In the genomic region with DNA sequence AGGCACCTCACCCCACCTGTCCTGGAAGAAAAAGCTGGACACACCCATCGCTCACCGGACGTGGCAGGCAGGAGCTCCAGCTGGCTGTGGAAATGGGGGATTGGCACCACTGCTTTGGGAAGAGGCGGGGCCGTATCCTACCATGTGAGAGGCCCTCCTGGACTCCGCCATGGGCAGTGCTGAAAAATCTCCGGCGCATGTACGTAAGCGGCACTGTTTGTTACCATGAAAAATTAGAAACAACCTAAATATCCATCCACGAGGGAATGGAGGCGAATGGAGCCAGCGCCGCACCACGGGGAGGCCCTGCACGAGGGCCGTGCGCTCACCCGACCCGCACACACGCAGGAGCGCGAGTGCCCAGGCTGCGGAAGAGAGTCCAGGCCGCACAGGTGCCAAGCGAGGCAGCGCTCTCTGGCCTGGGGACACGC, we compare ENCODE assay signal across 19 cellular contexts. TPM values are rescaled to one million over a fixed set of nuclear protein-coding genes. Genes with fewer than 3 reads are reported as not detected.
DNase-seq lines count a peak whose midpoint lies in the region; ATAC-seq and TF ChIP-seq lines count a peak whose summit lies in the region.
"Had no signal": no experiment of that assay in that cellular context is flagged by ENCODE, and none has a peak within 500 bp of the region (broad histone marks: within the 10 kb centered on the region; RNA-seq: fewer than 3 reads in every experiment).

No MANE protein-coding gene starts in this region.

- H3K27ac Mint-ChIP-seq in osteocyte (ENCODE audit: unreplicated experiment) = no peak overlapping the region
- H3K27ac Mint-ChIP-seq: CD4-positive, CD25-positive, alpha-beta regulatory T cell had no signal

- H3K9me3 ChIP-seq in right atrium auricular region = peaks cover 3 to 5% of the 10 kb centered on the region in 2 donors

- H3K4me1 ChIP-seq in right atrium auricular region = no peaks in the 10 kb centered on the region

- H3K27me3 Mint-ChIP-seq in osteocyte (ENCODE audit: unreplicated experiment) = peaks cover 10% of the 10 kb centered on the region
- H3K27me3 Mint-ChIP-seq: CD4-positive, CD25-positive, alpha-beta regulatory T cell had no signal

- no peaks in the 10 kb centered on the region for H3K36me3 ChIP-seq in right atrium auricular region

- ATAC-seq in left cardiac atrium = no peak
- no peak for ATAC-seq in sciatic nerve
- no peak for ATAC-seq in GM21390 (IDR thresholded peaks at IDR 0.05; ENCODE audit: unreplicated experiment)

- TF ChIP-seq CTCF in right atrium auricular region (IDR thresholded peaks at IDR 0.05) = no peak
- no peak for TF ChIP-seq CTCF in osteocyte (IDR thresholded peaks at IDR 0.05)

- H3K4me3 Mint-ChIP-seq in osteocyte (ENCODE audit: unreplicated experiment) = no peak overlapping the region

- peaks cover 16% of the 10 kb centered on the region for H3K9me3 Mint-ChIP-seq in osteocyte (ENCODE audit: unreplicated experiment)

- no peaks in the 10 kb centered on the region for H3K4me1 Mint-ChIP-seq in osteocyte (ENCODE audit: unreplicated experiment)

- no peak overlapping the region for H3K27ac ChIP-seq in right atrium auricular region
- H3K27ac ChIP-seq: HL-60 had no signal

- DNase-seq in right atrium auricular region (ENCODE audit: low spot score) (peak; percentile 47), left cardiac atrium (no peak), SW480 (ENCODE audit: low spot score) (peak; percentile 10), osteocyte (ENCODE audit: extremely low spot score, unreplicated experiment) (peak; percentile 76), sciatic nerve (ENCODE audit: low spot score) (no peak), glomerular visceral epithelial cell (ENCODE audit: extremely low spot score) (no peak)
- DNase-seq: 8988T; C1 segment of cervical spinal cord; CD4-positive, CD25-positive, alpha-beta regulatory T cell; DMS153; DMS79; GF-D8; HCEC 1CT had no signal

- H3K4me3 ChIP-seq in right atrium auricular region = no peak overlapping the region

- H3K36me3 Mint-ChIP-seq in osteocyte (ENCODE audit: unreplicated experiment) = no peaks in the 10 kb centered on the region

- H3K27me3 ChIP-seq in right atrium auricular region = no peaks in the 10 kb centered on the region

- intact Hi-C loops in left cardiac atrium (cut with DNase I) (no loop called here), sciatic nerve (cut with DNase I) (no loop called here)

RNA-seq across cellular contexts. Expression of a gene that starts 3.1 kb away (rescaled TPM):
- not detected for total RNA-seq in right atrium auricular region
- total RNA-seq in left cardiac atrium = not detected
- total RNA-seq in osteocyte = not detected in 2 replicates
- total RNA-seq in sciatic nerve = not detected
- total RNA-seq: A673; CD4-positive, CD25-positive, alpha-beta regulatory T cell; Daoy; H4; HT1080 had no signal

RNA-seq across cellular contexts. Expression of a gene that starts 11.9 kb away (rescaled TPM):
- total RNA-seq in right atrium auricular region (not detected), left cardiac atrium (not detected), osteocyte (not detected in 2 replicates), sciatic nerve (not detected)
- total RNA-seq: A673; CD4-positive, CD25-positive, alpha-beta regulatory T cell; Daoy; H4; HT1080 had no signal

RNA-seq across cellular contexts. Expression of a gene that starts 14.6 kb away (rescaled TPM):
- total RNA-seq in right atrium auricular region (not detected), left cardiac atrium (not detected), osteocyte (not detected in 2 replicates), sciatic nerve (not detected)
- total RNA-seq: A673; CD4-positive, CD25-positive, alpha-beta regulatory T cell; Daoy; H4; HT1080 had no signal

RNA-seq across cellular contexts. Expression of a gene that starts 22.2 kb away (rescaled TPM):
- total RNA-seq in right atrium auricular region = not detected
- not detected for total RNA-seq in left cardiac atrium
- total RNA-seq in osteocyte = not detected in 2 replicates
- total RNA-seq in sciatic nerve = not detected
- total RNA-seq: A673; CD4-positive, CD25-positive, alpha-beta regulatory T cell; Daoy; H4; HT1080 had no signal

RNA-seq across cellular contexts. Expression of a gene that starts 22.7 kb away (rescaled TPM):
- total RNA-seq in right atrium auricular region (not detected), left cardiac atrium (not detected), osteocyte (not detected in 2 replicates), sciatic nerve (not detected)
- total RNA-seq: CD4-positive, CD25-positive, alpha-beta regulatory T cell; Daoy; H4; HT1080 had no signal

Comparison
In these comparisons a context has a peak if more than half of its experiments do, and no peak if none do; other contexts are left out.
1. DNase-seq: peak in right atrium auricular region (single experiment), SW480 (single experiment) and osteocyte (single experiment); none in left cardiac atrium (single experiment), sciatic nerve (single experiment) and glomerular visceral epithelial cell (single experiment).